ENCODE assay signal across 1 cellular context in the genomic region with DNA sequence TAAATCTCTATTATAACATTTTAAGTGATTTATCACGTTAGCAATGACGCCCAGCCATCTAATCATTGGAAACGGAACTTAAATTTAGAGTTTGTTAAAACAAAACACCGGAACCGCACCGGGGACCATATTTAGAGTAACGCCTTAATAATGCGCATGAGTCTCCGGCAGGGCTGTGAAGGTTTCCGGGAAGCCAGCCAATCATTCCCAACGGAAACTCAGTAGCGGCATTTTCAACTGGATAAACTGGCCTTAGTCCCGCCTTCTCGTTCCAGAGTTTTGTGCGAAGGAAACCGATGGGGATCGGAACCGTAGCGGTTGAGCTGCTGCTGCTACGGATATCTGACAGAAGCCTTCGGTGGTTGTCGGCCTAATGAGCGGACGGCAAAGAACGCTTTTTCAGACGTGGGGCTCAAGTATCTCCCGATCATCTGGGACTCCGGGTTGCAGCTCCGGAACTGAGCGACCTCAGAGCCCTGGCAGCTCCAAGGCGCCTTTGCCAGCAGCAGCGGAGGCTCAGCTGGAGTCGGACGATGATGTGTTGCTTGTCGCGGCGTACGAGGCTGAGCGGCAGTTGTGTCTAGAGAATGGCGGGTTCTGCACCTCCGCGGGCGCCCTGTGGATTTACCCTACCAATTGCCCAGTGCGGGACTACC.
TF ChIP-seq lines count a peak whose summit lies in the region.

A gene with protein sequence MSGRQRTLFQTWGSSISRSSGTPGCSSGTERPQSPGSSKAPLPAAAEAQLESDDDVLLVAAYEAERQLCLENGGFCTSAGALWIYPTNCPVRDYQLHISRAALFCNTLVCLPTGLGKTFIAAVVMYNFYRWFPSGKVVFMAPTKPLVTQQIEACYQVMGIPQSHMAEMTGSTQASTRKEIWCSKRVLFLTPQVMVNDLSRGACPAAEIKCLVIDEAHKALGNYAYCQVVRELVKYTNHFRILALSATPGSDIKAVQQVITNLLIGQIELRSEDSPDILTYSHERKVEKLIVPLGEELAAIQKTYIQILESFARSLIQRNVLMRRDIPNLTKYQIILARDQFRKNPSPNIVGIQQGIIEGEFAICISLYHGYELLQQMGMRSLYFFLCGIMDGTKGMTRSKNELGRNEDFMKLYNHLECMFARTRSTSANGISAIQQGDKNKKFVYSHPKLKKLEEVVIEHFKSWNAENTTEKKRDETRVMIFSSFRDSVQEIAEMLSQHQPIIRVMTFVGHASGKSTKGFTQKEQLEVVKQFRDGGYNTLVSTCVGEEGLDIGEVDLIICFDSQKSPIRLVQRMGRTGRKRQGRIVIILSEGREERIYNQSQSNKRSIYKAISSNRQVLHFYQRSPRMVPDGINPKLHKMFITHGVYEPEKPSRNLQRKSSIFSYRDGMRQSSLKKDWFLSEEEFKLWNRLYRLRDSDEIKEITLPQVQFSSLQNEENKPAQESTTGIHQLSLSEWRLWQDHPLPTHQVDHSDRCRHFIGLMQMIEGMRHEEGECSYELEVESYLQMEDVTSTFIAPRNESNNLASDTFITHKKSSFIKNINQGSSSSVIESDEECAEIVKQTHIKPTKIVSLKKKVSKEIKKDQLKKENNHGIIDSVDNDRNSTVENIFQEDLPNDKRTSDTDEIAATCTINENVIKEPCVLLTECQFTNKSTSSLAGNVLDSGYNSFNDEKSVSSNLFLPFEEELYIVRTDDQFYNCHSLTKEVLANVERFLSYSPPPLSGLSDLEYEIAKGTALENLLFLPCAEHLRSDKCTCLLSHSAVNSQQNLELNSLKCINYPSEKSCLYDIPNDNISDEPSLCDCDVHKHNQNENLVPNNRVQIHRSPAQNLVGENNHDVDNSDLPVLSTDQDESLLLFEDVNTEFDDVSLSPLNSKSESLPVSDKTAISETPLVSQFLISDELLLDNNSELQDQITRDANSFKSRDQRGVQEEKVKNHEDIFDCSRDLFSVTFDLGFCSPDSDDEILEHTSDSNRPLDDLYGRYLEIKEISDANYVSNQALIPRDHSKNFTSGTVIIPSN (N-terminal part only) (plus strand): TSS at position 272 of the 656 bp plus-strand sequence. CDS start 102 bp downstream, at position 374.

TF ChIP-seq in H1, 55 proteins besides CTCF, POLR2A, EP300 and RAD21 (continues in another document):
- TF ChIP-seq ASH2L (IDR thresholded peaks at IDR 0.05; ENCODE audit: low read length) (peak; percentile 86), EGR1 (IDR thresholded peaks at IDR 0.05; ENCODE audit: borderline replicate concordance, low read depth, low read length) (no peak), RBBP5 (IDR thresholded peaks at IDR 0.05; ENCODE audit: borderline replicate concordance, low read depth, low read length) (peak; percentile 86), SRF (IDR thresholded peaks at IDR 0.05; ENCODE audit: low read depth, low read length) (peak; percentile 34; the same call in 1 of the 2 replicates), CHD2 (IDR thresholded peaks at IDR 0.05; ENCODE audit: low read length) (peak; percentile 41), TAF1 (IDR thresholded peaks at IDR 0.05; ENCODE audit: low read depth, low read length) (peak; percentile 77), SIRT6 (IDR thresholded peaks at IDR 0.05; ENCODE audit: low read length) (no peak), NRF1 (IDR thresholded peaks at IDR 0.05; ENCODE audit: low read depth, low read length) (no peak), SIN3A (conservative IDR thresholded peaks at IDR 0.05 in 1 of 2, IDR thresholded peaks at IDR 0.05 in 1 of 2; ENCODE audit: low read depth in 1 of 2, low read length in 2 of 2) (peak; percentile 42 to 88), ZNF274 (IDR thresholded peaks at IDR 0.05; ENCODE audit: borderline replicate concordance, extremely low read depth, low read length) (no peak), SP2 (IDR thresholded peaks at IDR 0.05; ENCODE audit: low read length) (peak; percentile 53; the same call in 1 of the 2 replicates), TEAD4 (IDR thresholded peaks at IDR 0.05; ENCODE audit: low read depth, low read length) (no peak), BACH1 (IDR thresholded peaks at IDR 0.05; ENCODE audit: low read length) (no peak), HDAC2 (IDR thresholded peaks at IDR 0.05; ENCODE audit: borderline replicate concordance in 1 of 2, low read depth in 2 of 2, low read length in 2 of 2) (peak in 1 of 2 experiments; percentile 90; a peak in 1 of 4 replicates), PHF8 (conservative IDR thresholded peaks at IDR 0.05; ENCODE audit: low read depth, low read length) (peak; percentile 29; the same call in 1 of the 2 replicates), CEBPB (IDR thresholded peaks at IDR 0.05; ENCODE audit: low read depth, low read length) (no peak), CBX5 (IDR thresholded peaks at IDR 0.05; ENCODE audit: low read depth, low read length) (no peak), BCL11A (IDR thresholded peaks at IDR 0.05; ENCODE audit: low read depth in 2 of 2, low read length in 2 of 2) (no peak), POLR2AphosphoS5 (IDR thresholded peaks at IDR 0.05; ENCODE audit: low read depth, low read length) (peak; percentile 63; the same call in 1 of the 2 replicates), YY1 (IDR thresholded peaks at IDR 0.05; ENCODE audit: low read depth, low read length) (peak; percentile 40; the same call in 1 of the 2 replicates), SAP30 (IDR thresholded peaks at IDR 0.05; ENCODE audit: insufficient read depth, insufficient replicate concordance, low read length) (no peak), GABPA (IDR thresholded peaks at IDR 0.05; ENCODE audit: borderline replicate concordance, insufficient read depth, low read length) (peak; percentile 95), SP4 (IDR thresholded peaks at IDR 0.05; ENCODE audit: low read length) (no peak), FOSL1 (IDR thresholded peaks at IDR 0.05; ENCODE audit: insufficient read depth, low read depth, low read length) (no peak), KDM1A (IDR thresholded peaks at IDR 0.05; ENCODE audit: borderline replicate concordance, low read length) (no peak), GTF2F1 (IDR thresholded peaks at IDR 0.05; ENCODE audit: borderline replicate concordance, low read depth, low read length) (no peak), SIX5 (IDR thresholded peaks at IDR 0.05; ENCODE audit: low read depth, low read length) (no peak), RNF2 (IDR thresholded peaks at IDR 0.05; ENCODE audit: borderline replicate concordance, low read depth, low read length, missing control alignments, poor library complexity, severe bottlenecking) (no peak), POU5F1 (IDR thresholded peaks at IDR 0.05; ENCODE audit: low read depth, low read length) (no peak), TCF12 (IDR thresholded peaks at IDR 0.05; ENCODE audit: low read depth, low read length) (no peak), MAFK (IDR thresholded peaks at IDR 0.05; ENCODE audit: low read depth, low read length) (no peak), NANOG (IDR thresholded peaks at IDR 0.05; ENCODE audit: insufficient read depth, low read depth, low read length, poor library complexity, severe bottlenecking) (no peak), JUN (IDR thresholded peaks at IDR 0.05; ENCODE audit: low read depth, low read length) (no peak), CHD1 (IDR thresholded peaks at IDR 0.05; ENCODE audit: low read depth, low read length) (no peak), HDAC6 (IDR thresholded peaks at IDR 0.05; ENCODE audit: low read depth, low read length) (no peak), SP1 (IDR thresholded peaks at IDR 0.05; ENCODE audit: low read depth, low read length) (peak; percentile 90), SUZ12 (IDR thresholded peaks at IDR 0.05; ENCODE audit: low read length) (no peak), RXRA (IDR thresholded peaks at IDR 0.05; ENCODE audit: insufficient read depth, low read depth, low read length) (no peak), TAF7 (optimal IDR thresholded peaks at IDR 0.05; ENCODE audit: borderline replicate concordance, low read depth, low read length) (no peak), TBP (IDR thresholded peaks at IDR 0.05; ENCODE audit: low read depth, low read length) (peak; percentile 51; the same call in 1 of the 2 replicates), EZH2 (IDR thresholded peaks at IDR 0.05; ENCODE audit: low read depth, low read length, severe bottlenecking) (no peak), KDM4A (IDR thresholded peaks at IDR 0.05; ENCODE audit: low read depth, low read length, severe bottlenecking) (peak; percentile 62), CBX8 (IDR thresholded peaks at IDR 0.05; ENCODE audit: borderline replicate concordance, low read depth, low read length) (no peak), CREB1 (IDR thresholded peaks at IDR 0.05) (0 out of 2 replicates have a peak, but pooled peaks have one; percentile 15), BRCA1 (IDR thresholded peaks at IDR 0.05; ENCODE audit: low read depth, low read length) (no peak)
- TF ChIP-seq, protein P1, sequence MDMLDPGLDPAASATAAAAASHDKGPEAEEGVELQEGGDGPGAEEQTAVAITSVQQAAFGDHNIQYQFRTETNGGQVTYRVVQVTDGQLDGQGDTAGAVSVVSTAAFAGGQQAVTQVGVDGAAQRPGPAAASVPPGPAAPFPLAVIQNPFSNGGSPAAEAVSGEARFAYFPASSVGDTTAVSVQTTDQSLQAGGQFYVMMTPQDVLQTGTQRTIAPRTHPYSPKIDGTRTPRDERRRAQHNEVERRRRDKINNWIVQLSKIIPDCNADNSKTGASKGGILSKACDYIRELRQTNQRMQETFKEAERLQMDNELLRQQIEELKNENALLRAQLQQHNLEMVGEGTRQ (IDR thresholded peaks at IDR 0.05; ENCODE audit: low read length): no peak
- TF ChIP-seq, protein P2, sequence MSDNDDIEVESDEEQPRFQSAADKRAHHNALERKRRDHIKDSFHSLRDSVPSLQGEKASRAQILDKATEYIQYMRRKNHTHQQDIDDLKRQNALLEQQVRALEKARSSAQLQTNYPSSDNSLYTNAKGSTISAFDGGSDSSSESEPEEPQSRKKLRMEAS (IDR thresholded peaks at IDR 0.05): peak; percentile 39; the same call in 1 of the 2 replicates
- TF ChIP-seq, protein P3, sequence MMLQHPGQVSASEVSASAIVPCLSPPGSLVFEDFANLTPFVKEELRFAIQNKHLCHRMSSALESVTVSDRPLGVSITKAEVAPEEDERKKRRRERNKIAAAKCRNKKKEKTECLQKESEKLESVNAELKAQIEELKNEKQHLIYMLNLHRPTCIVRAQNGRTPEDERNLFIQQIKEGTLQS (IDR thresholded peaks at IDR 0.05; ENCODE audit: insufficient read depth, low read depth, low read length): no peak
- TF ChIP-seq, protein P4, sequence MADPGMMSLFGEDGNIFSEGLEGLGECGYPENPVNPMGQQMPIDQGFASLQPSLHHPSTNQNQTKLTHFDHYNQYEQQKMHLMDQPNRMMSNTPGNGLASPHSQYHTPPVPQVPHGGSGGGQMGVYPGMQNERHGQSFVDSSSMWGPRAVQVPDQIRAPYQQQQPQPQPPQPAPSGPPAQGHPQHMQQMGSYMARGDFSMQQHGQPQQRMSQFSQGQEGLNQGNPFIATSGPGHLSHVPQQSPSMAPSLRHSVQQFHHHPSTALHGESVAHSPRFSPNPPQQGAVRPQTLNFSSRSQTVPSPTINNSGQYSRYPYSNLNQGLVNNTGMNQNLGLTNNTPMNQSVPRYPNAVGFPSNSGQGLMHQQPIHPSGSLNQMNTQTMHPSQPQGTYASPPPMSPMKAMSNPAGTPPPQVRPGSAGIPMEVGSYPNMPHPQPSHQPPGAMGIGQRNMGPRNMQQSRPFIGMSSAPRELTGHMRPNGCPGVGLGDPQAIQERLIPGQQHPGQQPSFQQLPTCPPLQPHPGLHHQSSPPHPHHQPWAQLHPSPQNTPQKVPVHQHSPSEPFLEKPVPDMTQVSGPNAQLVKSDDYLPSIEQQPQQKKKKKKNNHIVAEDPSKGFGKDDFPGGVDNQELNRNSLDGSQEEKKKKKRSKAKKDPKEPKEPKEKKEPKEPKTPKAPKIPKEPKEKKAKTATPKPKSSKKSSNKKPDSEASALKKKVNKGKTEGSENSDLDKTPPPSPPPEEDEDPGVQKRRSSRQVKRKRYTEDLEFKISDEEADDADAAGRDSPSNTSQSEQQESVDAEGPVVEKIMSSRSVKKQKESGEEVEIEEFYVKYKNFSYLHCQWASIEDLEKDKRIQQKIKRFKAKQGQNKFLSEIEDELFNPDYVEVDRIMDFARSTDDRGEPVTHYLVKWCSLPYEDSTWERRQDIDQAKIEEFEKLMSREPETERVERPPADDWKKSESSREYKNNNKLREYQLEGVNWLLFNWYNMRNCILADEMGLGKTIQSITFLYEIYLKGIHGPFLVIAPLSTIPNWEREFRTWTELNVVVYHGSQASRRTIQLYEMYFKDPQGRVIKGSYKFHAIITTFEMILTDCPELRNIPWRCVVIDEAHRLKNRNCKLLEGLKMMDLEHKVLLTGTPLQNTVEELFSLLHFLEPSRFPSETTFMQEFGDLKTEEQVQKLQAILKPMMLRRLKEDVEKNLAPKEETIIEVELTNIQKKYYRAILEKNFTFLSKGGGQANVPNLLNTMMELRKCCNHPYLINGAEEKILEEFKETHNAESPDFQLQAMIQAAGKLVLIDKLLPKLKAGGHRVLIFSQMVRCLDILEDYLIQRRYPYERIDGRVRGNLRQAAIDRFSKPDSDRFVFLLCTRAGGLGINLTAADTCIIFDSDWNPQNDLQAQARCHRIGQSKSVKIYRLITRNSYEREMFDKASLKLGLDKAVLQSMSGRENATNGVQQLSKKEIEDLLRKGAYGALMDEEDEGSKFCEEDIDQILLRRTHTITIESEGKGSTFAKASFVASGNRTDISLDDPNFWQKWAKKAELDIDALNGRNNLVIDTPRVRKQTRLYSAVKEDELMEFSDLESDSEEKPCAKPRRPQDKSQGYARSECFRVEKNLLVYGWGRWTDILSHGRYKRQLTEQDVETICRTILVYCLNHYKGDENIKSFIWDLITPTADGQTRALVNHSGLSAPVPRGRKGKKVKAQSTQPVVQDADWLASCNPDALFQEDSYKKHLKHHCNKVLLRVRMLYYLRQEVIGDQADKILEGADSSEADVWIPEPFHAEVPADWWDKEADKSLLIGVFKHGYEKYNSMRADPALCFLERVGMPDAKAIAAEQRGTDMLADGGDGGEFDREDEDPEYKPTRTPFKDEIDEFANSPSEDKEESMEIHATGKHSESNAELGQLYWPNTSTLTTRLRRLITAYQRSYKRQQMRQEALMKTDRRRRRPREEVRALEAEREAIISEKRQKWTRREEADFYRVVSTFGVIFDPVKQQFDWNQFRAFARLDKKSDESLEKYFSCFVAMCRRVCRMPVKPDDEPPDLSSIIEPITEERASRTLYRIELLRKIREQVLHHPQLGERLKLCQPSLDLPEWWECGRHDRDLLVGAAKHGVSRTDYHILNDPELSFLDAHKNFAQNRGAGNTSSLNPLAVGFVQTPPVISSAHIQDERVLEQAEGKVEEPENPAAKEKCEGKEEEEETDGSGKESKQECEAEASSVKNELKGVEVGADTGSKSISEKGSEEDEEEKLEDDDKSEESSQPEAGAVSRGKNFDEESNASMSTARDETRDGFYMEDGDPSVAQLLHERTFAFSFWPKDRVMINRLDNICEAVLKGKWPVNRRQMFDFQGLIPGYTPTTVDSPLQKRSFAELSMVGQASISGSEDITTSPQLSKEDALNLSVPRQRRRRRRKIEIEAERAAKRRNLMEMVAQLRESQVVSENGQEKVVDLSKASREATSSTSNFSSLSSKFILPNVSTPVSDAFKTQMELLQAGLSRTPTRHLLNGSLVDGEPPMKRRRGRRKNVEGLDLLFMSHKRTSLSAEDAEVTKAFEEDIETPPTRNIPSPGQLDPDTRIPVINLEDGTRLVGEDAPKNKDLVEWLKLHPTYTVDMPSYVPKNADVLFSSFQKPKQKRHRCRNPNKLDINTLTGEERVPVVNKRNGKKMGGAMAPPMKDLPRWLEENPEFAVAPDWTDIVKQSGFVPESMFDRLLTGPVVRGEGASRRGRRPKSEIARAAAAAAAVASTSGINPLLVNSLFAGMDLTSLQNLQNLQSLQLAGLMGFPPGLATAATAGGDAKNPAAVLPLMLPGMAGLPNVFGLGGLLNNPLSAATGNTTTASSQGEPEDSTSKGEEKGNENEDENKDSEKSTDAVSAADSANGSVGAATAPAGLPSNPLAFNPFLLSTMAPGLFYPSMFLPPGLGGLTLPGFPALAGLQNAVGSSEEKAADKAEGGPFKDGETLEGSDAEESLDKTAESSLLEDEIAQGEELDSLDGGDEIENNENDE (IDR thresholded peaks at IDR 0.05; ENCODE audit: insufficient replicate concordance, low read length): no peak
